In the genomic region with DNA sequence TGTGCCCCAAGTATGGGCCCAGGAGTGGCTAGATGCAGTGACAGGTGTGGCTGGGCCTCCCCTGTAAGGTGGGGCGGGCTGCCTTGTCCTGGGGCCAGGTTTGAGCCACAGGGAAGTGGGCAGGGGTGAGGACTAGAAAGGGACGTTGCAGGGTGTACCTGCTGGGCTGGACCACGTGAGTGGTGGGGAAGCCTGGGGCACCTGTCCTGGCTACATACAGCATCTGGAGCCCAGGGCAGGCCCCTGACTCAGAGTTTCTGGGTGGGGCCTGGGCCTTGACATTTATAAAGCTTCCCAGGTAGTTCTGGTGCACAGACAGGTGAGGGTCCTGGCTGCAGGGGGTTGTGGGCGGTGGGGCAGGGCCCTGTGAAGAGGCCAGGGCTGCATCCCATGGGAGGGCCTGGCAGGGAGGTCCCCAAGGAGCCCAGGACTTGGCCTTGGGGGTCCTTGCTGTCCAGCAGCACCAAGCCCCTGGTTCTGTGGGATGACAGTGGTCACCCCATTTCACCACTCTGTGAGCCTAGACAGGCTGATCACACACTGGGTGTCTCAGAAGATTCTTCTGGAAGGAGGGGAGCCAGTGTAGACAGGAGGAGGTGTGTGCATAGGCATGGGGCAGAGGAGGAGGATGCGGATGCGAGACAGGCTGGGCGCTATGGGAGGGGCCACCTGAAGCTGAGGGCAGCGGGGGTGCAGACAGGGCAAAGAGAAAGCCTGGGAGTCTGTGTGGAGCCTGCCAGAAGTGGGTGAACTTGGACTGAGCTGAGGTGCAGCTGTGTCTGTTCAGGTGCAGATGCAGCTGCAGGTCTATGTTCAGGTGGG, we compare ENCODE assay signal across 9 cellular contexts.
DNase-seq lines count a peak whose midpoint lies in the region; ATAC-seq and TF ChIP-seq lines count a peak whose summit lies in the region.
"Had no signal": no experiment of that assay in that cellular context is flagged by ENCODE, and none has a peak within 500 bp of the region (broad histone marks: within the 10 kb centered on the region; RNA-seq: fewer than 3 reads in every experiment).

No MANE protein-coding gene starts in this region.

- DNase-seq in AG20443 (ENCODE audit: low spot score) (peak; percentile 52), MV-4-11 (lab: John Stamatoyannopoulos, UW) (peak; percentile 39), body of pancreas (peak; percentile 1 to 11 (median 6)), mesenchymal stem cell (peak; percentile 46), NCI-H1092 (lab: John Stamatoyannopoulos, UW) (no peak)
- DNase-seq: KG1 had no signal

- no peaks in the 10 kb centered on the region for H3K27me3 ChIP-seq in body of pancreas
- no peaks in the 10 kb centered on the region for H3K27me3 ChIP-seq in mesenchymal stem cell (ENCODE audit: control insufficient read depth in 1 of 2, insufficient read depth in 1 of 2, low read length in 2 of 2)

- no peak overlapping the region for H2BK12ac ChIP-seq in mesenchymal stem cell (ENCODE audit: low read length in 2 of 2)

- no peaks in the 10 kb centered on the region for H3K79me1 ChIP-seq in mesenchymal stem cell (replicated peaks; ENCODE audit: low read length, poor library complexity, severe bottlenecking)

- H3K23ac ChIP-seq in mesenchymal stem cell (ENCODE audit: low read length in 2 of 2): peak overlapping the region in 1 of 2 experiments; percentile 61

- no peak for TF ChIP-seq CTCF in body of pancreas (IDR thresholded peaks at IDR 0.05)

- H3K4me1 ChIP-seq in body of pancreas: no peaks in the 10 kb centered on the region
- H3K4me1 ChIP-seq in mesenchymal stem cell (ENCODE audit: control insufficient read depth, insufficient read depth, low read depth, low read length): peaks cover 2% of the 10 kb centered on the region

- H3K27ac ChIP-seq in body of pancreas (no peak overlapping the region), mesenchymal stem cell (ENCODE audit: low read length, poor library complexity, severe bottlenecking) (no peak overlapping the region)

- no peak overlapping the region for H3K4me3 ChIP-seq in body of pancreas
- no peak overlapping the region for H3K4me3 ChIP-seq in mesenchymal stem cell (ENCODE audit: insufficient read depth in 1 of 2, low read depth in 1 of 2, low read length in 2 of 2)

- intact Hi-C loops in body of pancreas (cut with DNase I): no loop called here

- no peak overlapping the region for H3K18ac ChIP-seq in mesenchymal stem cell (ENCODE audit: low read depth in 1 of 2, low read length in 2 of 2)

- H3K4ac ChIP-seq in mesenchymal stem cell (ENCODE audit: low read depth in 1 of 2, low read length in 2 of 2): no peak overlapping the region

- no peak overlapping the region for H2AK5ac ChIP-seq in mesenchymal stem cell (ENCODE audit: low read length, severe bottlenecking)

- no peak overlapping the region for H2BK5ac ChIP-seq in mesenchymal stem cell (ENCODE audit: low read depth, low read length, poor library complexity, severe bottlenecking)

- TF ChIP-seq POLR2A in body of pancreas (IDR thresholded peaks at IDR 0.05): no peak

- H4K91ac ChIP-seq in mesenchymal stem cell (ENCODE audit: low read length): peak overlapping the region; percentile 63

- no peak overlapping the region for H2AFZ ChIP-seq in mesenchymal stem cell (ENCODE audit: low read depth, low read length)

- no peak overlapping the region for H2BK120ac ChIP-seq in mesenchymal stem cell (ENCODE audit: low read depth, low read length)

- H3K36me3 ChIP-seq in body of pancreas (replicated peaks in 1 of 2; ENCODE audit: insufficient read depth in 1 of 2, low read depth in 2 of 2): peaks cover 0 to 7% of the 10 kb centered on the region in 2 donors
- H3K36me3 ChIP-seq in mesenchymal stem cell (ENCODE audit: control insufficient read depth in 1 of 2, insufficient read depth in 2 of 2, low read depth in 1 of 2, low read length in 2 of 2): peaks cover 16 to 66% of the 10 kb centered on the region in 2 experiments

- WGBS in body of pancreas, 2 donors: 80 to 94% methylated on average over 7 to 8 of the region's 8 CpGs
- WGBS in mesenchymal stem cell: 95% methylated on average over 8 of the region's 8 CpGs

- no peak overlapping the region for H3K14ac ChIP-seq in mesenchymal stem cell (ENCODE audit: low read length in 2 of 2)

- no peak overlapping the region for H3K9ac ChIP-seq in mesenchymal stem cell (ENCODE audit: low read length)

- no peak overlapping the region for H4K8ac ChIP-seq in mesenchymal stem cell (ENCODE audit: low read length)

- H3K4me2 ChIP-seq in mesenchymal stem cell (ENCODE audit: low read length, poor library complexity, severe bottlenecking): no peak overlapping the region

- no peak for ATAC-seq in body of pancreas
- no peak for ATAC-seq in HG02759 (IDR thresholded peaks at IDR 0.05; ENCODE audit: unreplicated experiment)
- ATAC-seq in HG02642 (IDR thresholded peaks at IDR 0.05; ENCODE audit: poor library complexity, unreplicated experiment): no peak
- no peak for ATAC-seq in GM21367 (IDR thresholded peaks at IDR 0.05; ENCODE audit: unreplicated experiment)

- H3K9me3 ChIP-seq in body of pancreas: no peaks in the 10 kb centered on the region
- no peaks in the 10 kb centered on the region for H3K9me3 ChIP-seq in mesenchymal stem cell (ENCODE audit: control insufficient read depth, low read length)

- no peak overlapping the region for H2BK15ac ChIP-seq in mesenchymal stem cell (ENCODE audit: low read depth, poor library complexity, severe bottlenecking)
